1 cellular context compared by ENCODE assay signal in genomic region chr2:216535454-216535995, GRCh38.
TF ChIP-seq lines count a peak whose summit lies in the region.

No MANE protein-coding gene starts in this region.

TF ChIP-seq in GM23338, 12 proteins besides CTCF, POLR2A, EP300 and RAD21 (continued from another document):
- TF ChIP-seq REST (IDR thresholded peaks at IDR 0.05; ENCODE audit: unreplicated experiment) (no peak), EZH2phosphoT487 (IDR thresholded peaks at IDR 0.05; ENCODE audit: unreplicated experiment) (no peak), ZNF114 (CRISPR knock-in tag; IDR thresholded peaks at IDR 0.05) (no peak), ZNF331 (CRISPR knock-in tag; IDR thresholded peaks at IDR 0.05; ENCODE audit: low read depth) (no peak)
TF ChIP-seq in GM23338: peak in this region for 0.
